10 cellular contexts compared by ENCODE assay signal in genomic region chr4:110475881-110476818, GRCh38. TPM values are rescaled to one million over a fixed set of nuclear protein-coding genes. Genes with fewer than 3 reads are reported as not detected.
DNase-seq lines count a peak whose midpoint lies in the region; ATAC-seq and TF ChIP-seq lines count a peak whose summit lies in the region.
"Had no signal": no experiment of that assay in that cellular context is flagged by ENCODE, and none has a peak within 500 bp of the region (broad histone marks: within the 10 kb centered on the region; RNA-seq: fewer than 3 reads in every experiment).

Gene ENPEP, plus strand, starts transcription at chr4:110476155. Its CDS starts 260 bp downstream, at chr4:110476415.

- peak within 1 kb of the TSS; percentile 83 for H3K4me2 ChIP-seq in parathyroid adenoma (ENCODE audit: low read length)

- DNase-seq in AG10803 (ENCODE audit: low read depth) (peak; percentile 37), adrenal gland (peak in 4 of 7 donors; percentile 4 to 55 (median 21)), left ventricle myocardium inferior (peak; percentile 46), amniotic stem cell (lab: John Stamatoyannopoulos, UW) (no peak), NCI-H446 (lab: John Stamatoyannopoulos, UW) (no peak), HEK293T (ENCODE audit: extremely low spot score) (no peak)
- DNase-seq: activated CD4-positive, CD25-positive, alpha-beta regulatory T cell; NCI-H2081 had no signal

- peak within 1 kb of the TSS in 2 of 5 donors; percentile 36 to 67 for H3K27ac ChIP-seq in adrenal gland
- H3K27ac ChIP-seq in left ventricle myocardium inferior (replicated peaks), result peak within 1 kb of the TSS; percentile 75
- peak within 1 kb of the TSS; percentile 67 for H3K27ac ChIP-seq in parathyroid adenoma

- peak within 1 kb of the TSS; percentile 66 for H3K4me3 ChIP-seq in AG10803 (ENCODE audit: low read length)
- H3K4me3 ChIP-seq in adrenal gland, result peak within 1 kb of the TSS in 1 of 4 donors; percentile 51
- peak within 1 kb of the TSS; percentile 66 for H3K4me3 ChIP-seq in left ventricle myocardium inferior
- peak within 1 kb of the TSS; percentile 79 for H3K4me3 ChIP-seq in parathyroid adenoma (ENCODE audit: low read depth, low read length)

- H3K27me3 ChIP-seq in adrenal gland (no peaks in the 10 kb centered on the region), left ventricle myocardium inferior (ENCODE audit: low read depth) (peaks cover 7% of the 10 kb centered on the region), parathyroid adenoma (ENCODE audit: control insufficient read depth, insufficient read depth, low read length) (no peaks in the 10 kb centered on the region)

- CTCF ChIA-PET in HEK293T (lab: Yijun Ruan, JAX), result no interaction called here

- H3K9me3 ChIP-seq in adrenal gland (replicated peaks in 1 of 3), result no peaks in the 10 kb centered on the region
- no peaks in the 10 kb centered on the region for H3K9me3 ChIP-seq in left ventricle myocardium inferior (replicated peaks)
- no peaks in the 10 kb centered on the region for H3K9me3 ChIP-seq in parathyroid adenoma (ENCODE audit: control insufficient read depth, low read length)

- H2AFZ ChIP-seq in parathyroid adenoma, result peak within 1 kb of the TSS; percentile 64

- TF ChIP-seq POLR2A in adrenal gland (IDR thresholded peaks at IDR 0.05), result no peak

- intact Hi-C loops in adrenal gland (cut with DNase I), result no loop called here
- intact Hi-C loops in left ventricle myocardium inferior (cut with micrococcal nuclease), result no loop called here

- POLR2A ChIA-PET in HEK293T (lab: Yijun Ruan, JAX), result interaction anchor here (1.5 to 2.0 kb wide), 2 partner anchors 63 to 65 kb away, joined by 4 to 6 read pairs; no protein-coding TSS in a partner anchor

- no peaks in the 10 kb centered on the region for H3K36me3 ChIP-seq in adrenal gland (replicated peaks in 1 of 2)
- H3K36me3 ChIP-seq in left ventricle myocardium inferior, result no peaks in the 10 kb centered on the region
- no peaks in the 10 kb centered on the region for H3K36me3 ChIP-seq in parathyroid adenoma (ENCODE audit: control insufficient read depth, insufficient read depth, low read length)

- TF ChIP-seq CTCF in AG10803 (conservative IDR thresholded peaks at IDR 0.05; ENCODE audit: low read length) (no peak), adrenal gland (IDR thresholded peaks at IDR 0.05) (no peak), left ventricle myocardium inferior (IDR thresholded peaks at IDR 0.05; ENCODE audit: borderline replicate concordance) (no peak), parathyroid adenoma (IDR thresholded peaks at IDR 0.05) (no peak)

- H3K9ac ChIP-seq in parathyroid adenoma, result no peak within 1 kb of the TSS

- no peaks in the 10 kb centered on the region for H3K79me2 ChIP-seq in parathyroid adenoma

- ATAC-seq in GM21619 (IDR thresholded peaks at IDR 0.05; ENCODE audit: unreplicated experiment), result no peak

- H3K4me1 ChIP-seq in adrenal gland (replicated peaks in 1 of 2), result no peaks in the 10 kb centered on the region
- peaks cover 9% of the 10 kb centered on the region for H3K4me1 ChIP-seq in left ventricle myocardium inferior
- no peaks in the 10 kb centered on the region for H3K4me1 ChIP-seq in parathyroid adenoma

- WGBS in adrenal gland, 4 donors, result 45 to 53% (median 51%) methylated on average over 38 to 39 of the region's 39 CpGs

TF ChIP-seq in HEK293T, 16 proteins besides CTCF, POLR2A, EP300 and RAD21:
- no peak for TF ChIP-seq LEF1 (IDR thresholded peaks at IDR 0.05; ENCODE audit: borderline replicate concordance)
- TF ChIP-seq ELF4 (IDR thresholded peaks at IDR 0.05), result no peak
- no peak for TF ChIP-seq FOXA1 (IDR thresholded peaks at IDR 0.05)
- TF ChIP-seq TARDBP (IDR thresholded peaks at IDR 0.05), result no peak

RNA-seq across cellular contexts. Expression of gene ENPEP, which starts in this region (rescaled TPM):
- 1 to 10 TPM; 4.3 to 9.0 (median 5.5) TPM for total RNA-seq in adrenal gland
- polyA plus RNA-seq in adrenal gland, result 1 to 10 TPM; 2.5 to 4.6 (median 4.4) TPM
- 3.5 TPM for total RNA-seq in left ventricle myocardium inferior

Comparison
In these comparisons a context has a peak if more than half of its experiments do, and no peak if none do; other contexts are left out.
1. DNase-seq: peak in AG10803 (single experiment), adrenal gland (4 of 7) and left ventricle myocardium inferior (single experiment); none in amniotic stem cell (single experiment), NCI-H446 (0 of 2) and HEK293T (single experiment).